9 cellular contexts compared by ENCODE assay signal in genomic region chr6:108651781-108652227, GRCh38.
DNase-seq lines count a peak whose midpoint lies in the region; ATAC-seq and TF ChIP-seq lines count a peak whose summit lies in the region.
"Had no signal": no experiment of that assay in that cellular context is flagged by ENCODE, and none has a peak within 500 bp of the region (broad histone marks: within the 10 kb centered on the region; RNA-seq: fewer than 3 reads in every experiment).

No MANE protein-coding gene starts in this region.

- no peak overlapping the region for H3K4me3 ChIP-seq in heart right ventricle
- no peak overlapping the region for H3K4me3 ChIP-seq in sigmoid colon

- H3K27me3 ChIP-seq in heart right ventricle (no peaks in the 10 kb centered on the region), sigmoid colon (no peaks in the 10 kb centered on the region)

- H3K9me3 ChIP-seq in heart right ventricle (no peaks in the 10 kb centered on the region), sigmoid colon (no peaks in the 10 kb centered on the region)

- H3K27ac ChIP-seq in heart right ventricle (peak overlapping the region; percentile 60 to 90 (median 84)), sigmoid colon (peak overlapping the region; percentile 69 to 87 (median 84))

- H3K36me3 ChIP-seq in heart right ventricle (peaks cover 0 to 6% (median 0%) of the 10 kb centered on the region in 9 donors), sigmoid colon (no peaks in the 10 kb centered on the region)

- no peak for TF ChIP-seq CTCF in heart right ventricle (IDR thresholded peaks at IDR 0.05)
- TF ChIP-seq CTCF in sigmoid colon (IDR thresholded peaks at IDR 0.05): no peak

- intact Hi-C loops in heart right ventricle (cut with DNase I): loop anchor here in 7 of 10 donors (5.0 to 10.0 kb wide), 5 partner anchors 65 to 90 kb away; partner anchors contain the start of gene FOXO3 (in 6 of the 7)
- intact Hi-C loops in sigmoid colon (cut with DNase I): loop anchor here (5.0 kb wide), 2 partner anchors 35 to 90 kb away; partner anchors contain the start of gene FOXO3

- 28 to 41% methylated on average over 6 of the region's 6 CpGs for WGBS in heart right ventricle, 2 donors
- 77 to 79% methylated on average over 6 of the region's 6 CpGs for WGBS in sigmoid colon, 2 donors

- DNase-seq in GM03348 (ENCODE audit: low spot score) (peak; percentile 77), amniotic stem cell (lab: John Stamatoyannopoulos, UW) (peak; percentile 66), heart right ventricle (peak in 1 of 2 donors; percentile 55), sigmoid colon (peak; percentile 85), globus pallidus (ENCODE audit: low spot score) (no peak), NCI-H524 treated with DMSO at 0.1 percent for 48 hours (lab: John Stamatoyannopoulos, UW) (no peak)
- DNase-seq in activated naive CD4-positive, alpha-beta T cell treated with Interleukin-2 at 50 U/mL for 16 hours: no peak
- DNase-seq: DMS79 treated with DMSO at 0.1 percent for 48 hours had no signal

- ATAC-seq in heart right ventricle (peak; percentile 31 to 81 (median 60)), HG02852 (IDR thresholded peaks at IDR 0.05; ENCODE audit: unreplicated experiment) (no peak)

- H3K4me1 ChIP-seq in heart right ventricle: peaks cover 20 to 100% (median 99%) of the 10 kb centered on the region in 9 donors
- peaks cover 0 to 91% (median 82%) of the 10 kb centered on the region in 4 donors for H3K4me1 ChIP-seq in sigmoid colon

- TF ChIP-seq EP300 in sigmoid colon (IDR thresholded peaks at IDR 0.05): peak in 3 of 4 donors; percentile 2 to 68 (median 59)

- TF ChIP-seq POLR2A in sigmoid colon (IDR thresholded peaks at IDR 0.05): no peak

Comparison
In these comparisons a context has a peak if more than half of its experiments do, and no peak if none do; other contexts are left out.
1. DNase-seq: peak in GM03348 (single experiment), amniotic stem cell (single experiment) and sigmoid colon (single experiment); none in activated naive CD4-positive, alpha-beta T cell treated with Interleukin-2 at 50 U/mL for 16 hours (single experiment), globus pallidus (single experiment) and NCI-H524 treated with DMSO at 0.1 percent for 48 hours (single experiment).